Comparison of ENCODE assay signal across 11 cellular contexts in genomic region chr9:83714316-83714715, GRCh38. TPM values are rescaled to one million over a fixed set of nuclear protein-coding genes. Genes with fewer than 3 reads are reported as not detected.
A peak's percentile ranks its signal among the peaks of the same experiment; 100 is the strongest.
DNase-seq lines count a peak whose midpoint lies in the region; ATAC-seq and TF ChIP-seq lines count a peak whose summit lies in the region.
"Had no signal": no experiment of that assay in that cellular context is flagged by ENCODE, and none has a peak within 500 bp of the region (broad histone marks: within the 10 kb centered on the region; RNA-seq: fewer than 3 reads in every experiment).

No MANE protein-coding gene starts in this region.

- H3K27me3 Mint-ChIP-seq in glutamatergic neuron (ENCODE audit: unreplicated experiment) = peaks cover 3% of the 10 kb centered on the region
- H3K27me3 Mint-ChIP-seq: naive thymus-derived CD8-positive, alpha-beta T cell had no signal

- no peaks in the 10 kb centered on the region for H4K20me1 ChIP-seq in PC-9 (ENCODE audit: insufficient read depth)

- H3K27me3 ChIP-seq in PC-9 (ENCODE audit: insufficient read depth, low read depth) (peaks cover 3% of the 10 kb centered on the region; the same call in 1 of the 2 replicates), colonic mucosa (no peaks in the 10 kb centered on the region)

- no peaks in the 10 kb centered on the region for H3K36me3 Mint-ChIP-seq in glutamatergic neuron (ENCODE audit: unreplicated experiment)

- no peaks in the 10 kb centered on the region for H3K9me3 Mint-ChIP-seq in glutamatergic neuron (ENCODE audit: unreplicated experiment)
- H3K9me3 Mint-ChIP-seq: naive thymus-derived CD8-positive, alpha-beta T cell had no signal

- POLR2A ChIA-PET in PC-9 (lab: Charles Lee; ENCODE audit: unreplicated experiment) = no interaction called here

- peaks cover 2% of the 10 kb centered on the region for H3K4me1 Mint-ChIP-seq in glutamatergic neuron (ENCODE audit: low read depth, unreplicated experiment)

- BruUV-seq in PC-9 (replicated peaks; lab: Mats Ljungman, UMichigan) = no TSS peak

- CTCF ChIA-PET in PC-9 (lab: Charles Lee) = no interaction called here

- no peaks in the 10 kb centered on the region for H3K79me2 ChIP-seq in PC-9 (ENCODE audit: low read depth)

- no peak overlapping the region for H2AFZ ChIP-seq in PC-9

- H3K4me3 Mint-ChIP-seq in glutamatergic neuron (ENCODE audit: unreplicated experiment) = no peak overlapping the region
- H3K4me3 Mint-ChIP-seq: naive thymus-derived CD8-positive, alpha-beta T cell had no signal

- intact Hi-C loops in PC-9 (cut with micrococcal nuclease; ENCODE audit: unreplicated experiment) = no loop called here
- intact Hi-C loops in colonic mucosa (cut with DNase I) = no loop called here

- H3K9me3 ChIP-seq in PC-9 (ENCODE audit: insufficient read depth, low read depth) (no peaks in the 10 kb centered on the region), colonic mucosa (no peaks in the 10 kb centered on the region)

- H3K4me2 ChIP-seq in PC-9 = no peak overlapping the region

- no peak overlapping the region for H3K9ac ChIP-seq in colonic mucosa (ENCODE audit: low read depth in 2 of 2, low read length in 2 of 2)

- H3K4me3 ChIP-seq in PC-9 (no peak overlapping the region), colonic mucosa (no peak overlapping the region)

- no peak overlapping the region for H3K27ac ChIP-seq in C4-2B
- H3K27ac ChIP-seq in PC-9 = no peak overlapping the region
- no peak overlapping the region for H3K27ac ChIP-seq in colonic mucosa

- H3K27ac Mint-ChIP-seq in glutamatergic neuron (ENCODE audit: unreplicated experiment) = no peak overlapping the region
- H3K27ac Mint-ChIP-seq: naive thymus-derived CD8-positive, alpha-beta T cell had no signal

- in situ Hi-C loops in G401 (cut with HindIII; ENCODE audit: low sequenced_read_pairs) = no loop called here

- peak; percentile 61 for ATAC-seq in GM19372 (IDR thresholded peaks at IDR 0.05; ENCODE audit: low read depth, unreplicated experiment)

- peak; percentile 50 for TF ChIP-seq CTCF in C4-2B (conservative IDR thresholded peaks at IDR 0.05)
- peak; percentile 50 for TF ChIP-seq CTCF in PC-9 (conservative IDR thresholded peaks at IDR 0.05)
- TF ChIP-seq CTCF in glutamatergic neuron (IDR thresholded peaks at IDR 0.05; ENCODE audit: partially characterized antibody, unreplicated experiment) = peak; percentile 54
- no peak for TF ChIP-seq CTCF in colonic mucosa (IDR thresholded peaks at IDR 0.05)

- H3K36me3 ChIP-seq in PC-9 (ENCODE audit: low read depth) (no peaks in the 10 kb centered on the region), colonic mucosa (no peaks in the 10 kb centered on the region)

- no peaks in the 10 kb centered on the region for H3F3A ChIP-seq in PC-9 (ENCODE audit: insufficient read depth, low read depth)

- H3K9me2 ChIP-seq in PC-9 (ENCODE audit: insufficient read depth) = no peaks in the 10 kb centered on the region

- no peak for DNase-seq in PC-9
- no peak for DNase-seq in glutamatergic neuron
- DNase-seq in NCI-H748 treated with DMSO at 0.1 percent for 48 hours (lab: John Stamatoyannopoulos, UW) = no peak
- no peak for DNase-seq in G401 (ENCODE audit: low spot score)
- no peak for DNase-seq in colonic mucosa
- no peak for DNase-seq in DMS79 treated with DMSO at 0.1 percent for 48 hours (lab: John Stamatoyannopoulos, UW)
- DNase-seq: activated CD8-positive, alpha-beta memory T cell treated with anti-CD3 and anti-CD28 coated beads, Interleukin-2, amount 50 U/mL, for 4 hours; NK-92 treated with Interleukin-12 subunit alpha and Interleukin-12 subunit beta, amount 100 ng/mL, for 24 hours had no signal

- H3K4me1 ChIP-seq in PC-9 (replicated peaks; ENCODE audit: insufficient read depth) (no peaks in the 10 kb centered on the region), colonic mucosa (no peaks in the 10 kb centered on the region)

RNA-seq across cellular contexts. Expression of gene UBQLN1, which starts 6.6 kb away (rescaled TPM):
- total RNA-seq in PC-9 (2021) (118 and 129 TPM in 2 replicates), glutamatergic neuron (ENCODE audit: unreplicated experiment) (188 TPM), colonic mucosa (100 to 1,000 TPM in 1 of 2 donors, 10 to 100 TPM in 1; 87.3 to 101 TPM)
- total RNA-seq in G401 (2014; rRNA removed; shearing (Covaris generic)) = 111 and 152 TPM in 2 replicates
